8 cellular contexts compared by ENCODE assay signal in genomic region chr1:224616761-224617409, GRCh38. TPM values are rescaled to one million over a fixed set of nuclear protein-coding genes. Genes with fewer than 3 reads are reported as not detected.
DNase-seq lines count a peak whose midpoint lies in the region; ATAC-seq lines count a peak whose summit lies in the region.

No MANE protein-coding gene starts in this region.

- WGBS in thymus, result 4% methylated on average over 52 of the region's 52 CpGs

- H3K36me3 Mint-ChIP-seq in activated naive CD4-positive, alpha-beta T cell treated with anti-CD3 and anti-CD28 coated beads, Interleukin-2, amount 10 ng/mL, durations not matched to agents 7 days and 5 days, result peaks cover 4% of the 10 kb centered on the region
- peaks cover 2 to 4% of the 10 kb centered on the region in 2 donors for H3K36me3 Mint-ChIP-seq in activated T-cell treated with anti-CD3 and anti-CD28 coated beads, Interleukin-2, amount 50 U/mL, for 72 hours (ENCODE audit: insufficient read depth in 2 of 2)

- peak overlapping the region; percentile 71 for H3K4me3 ChIP-seq in iPS-18a (ENCODE audit: low read length)
- H3K4me3 ChIP-seq in thymus (ENCODE audit: low read length), result peak overlapping the region; percentile 47
- H3K4me3 ChIP-seq in Karpas-422 (ENCODE audit: low read length), result no peak overlapping the region

- no peak overlapping the region for H2AFZ ChIP-seq in Karpas-422 (ENCODE audit: low read length)

- H3K27ac ChIP-seq in iPS-18a (ENCODE audit: low read length) (no peak overlapping the region), thymus (ENCODE audit: low read depth) (no peak overlapping the region), Karpas-422 (ENCODE audit: low read length) (no peak overlapping the region)

- peak overlapping the region; percentile 4 for H3K9ac ChIP-seq in iPS-18a (ENCODE audit: low read length)
- H3K9ac ChIP-seq in Karpas-422 (ENCODE audit: low read length), result no peak overlapping the region

- peaks cover 28% of the 10 kb centered on the region for H3K4me1 Mint-ChIP-seq in activated naive CD4-positive, alpha-beta T cell treated with anti-CD3 and anti-CD28 coated beads, Interleukin-2, amount 10 ng/mL, durations not matched to agents 7 days and 5 days
- H3K4me1 Mint-ChIP-seq in activated T-cell treated with anti-CD3 and anti-CD28 coated beads, Interleukin-2, amount 50 U/mL, for 72 hours (ENCODE audit: low read depth), result peaks cover 31% of the 10 kb centered on the region

- peaks cover 6% of the 10 kb centered on the region for H3K9me3 Mint-ChIP-seq in activated naive CD4-positive, alpha-beta T cell treated with anti-CD3 and anti-CD28 coated beads, Interleukin-2, amount 10 ng/mL, durations not matched to agents 7 days and 5 days
- H3K9me3 Mint-ChIP-seq in activated T-cell treated with anti-CD3 and anti-CD28 coated beads, Interleukin-2, amount 50 U/mL, for 72 hours, result peaks cover 3 to 4% of the 10 kb centered on the region in 2 donors

- ATAC-seq in activated T-cell treated with anti-CD3 and anti-CD28 coated beads, Interleukin-2, amount 50 U/mL, for 72 hours (replicated peaks in 1 of 2), result no peak
- ATAC-seq in GM21825 (IDR thresholded peaks at IDR 0.05; ENCODE audit: unreplicated experiment), result no peak

- H3K27me3 ChIP-seq in iPS-18a (ENCODE audit: control insufficient read depth, insufficient read depth, low read length) (peaks cover 74% of the 10 kb centered on the region), thymus (ENCODE audit: control insufficient read depth, insufficient read depth) (peaks cover 49% of the 10 kb centered on the region), Karpas-422 (ENCODE audit: low read length) (no peaks in the 10 kb centered on the region)

- H3K4me3 Mint-ChIP-seq in activated naive CD4-positive, alpha-beta T cell treated with anti-CD3 and anti-CD28 coated beads, Interleukin-2, amount 10 ng/mL, durations not matched to agents 7 days and 5 days, result peak overlapping the region; percentile 40
- peak overlapping the region; percentile 87 to 89 for H3K4me3 Mint-ChIP-seq in activated T-cell treated with anti-CD3 and anti-CD28 coated beads, Interleukin-2, amount 50 U/mL, for 72 hours

- CTCF ChIA-PET in activated naive CD4-positive, alpha-beta T cell treated with anti-CD3 and anti-CD28 coated beads, Interleukin-2, amount 10 ng/mL, durations not matched to agents 7 days and 5 days (lab: Charles Lee), result no interaction called here

- peak overlapping the region; percentile 28 for H3K27ac Mint-ChIP-seq in activated naive CD4-positive, alpha-beta T cell treated with anti-CD3 and anti-CD28 coated beads, Interleukin-2, amount 10 ng/mL, durations not matched to agents 7 days and 5 days
- no peak overlapping the region for H3K27ac Mint-ChIP-seq in activated T-cell treated with anti-CD3 and anti-CD28 coated beads, Interleukin-2, amount 50 U/mL, for 72 hours

- no peaks in the 10 kb centered on the region for H3K9me2 ChIP-seq in Karpas-422 (replicated peaks; ENCODE audit: insufficient read depth, low read length)

- H3K27me3 Mint-ChIP-seq in activated naive CD4-positive, alpha-beta T cell treated with anti-CD3 and anti-CD28 coated beads, Interleukin-2, amount 10 ng/mL, durations not matched to agents 7 days and 5 days, result peaks cover 90% of the 10 kb centered on the region
- peaks cover 62% of the 10 kb centered on the region for H3K27me3 Mint-ChIP-seq in activated T-cell treated with anti-CD3 and anti-CD28 coated beads, Interleukin-2, amount 50 U/mL, for 72 hours (ENCODE audit: low read depth)

- H3K36me3 ChIP-seq in iPS-18a (ENCODE audit: control insufficient read depth, low read depth, low read length) (no peaks in the 10 kb centered on the region), thymus (ENCODE audit: control insufficient read depth, insufficient read depth) (no peaks in the 10 kb centered on the region), Karpas-422 (ENCODE audit: insufficient read depth, low read length) (no peaks in the 10 kb centered on the region)

- H4K20me1 ChIP-seq in Karpas-422 (ENCODE audit: insufficient read depth, low read depth, low read length), result no peaks in the 10 kb centered on the region

- H3K79me2 ChIP-seq in Karpas-422 (ENCODE audit: low read length), result no peaks in the 10 kb centered on the region

- H3K9me3 ChIP-seq in iPS-18a (ENCODE audit: control insufficient read depth, low read depth, low read length) (no peaks in the 10 kb centered on the region), thymus (ENCODE audit: control insufficient read depth) (no peaks in the 10 kb centered on the region), Karpas-422 (ENCODE audit: low read length) (no peaks in the 10 kb centered on the region)

- peaks cover 7% of the 10 kb centered on the region for H3K4me1 ChIP-seq in iPS-18a (ENCODE audit: control insufficient read depth, low read depth, low read length)
- peaks cover 4% of the 10 kb centered on the region for H3K4me1 ChIP-seq in thymus (ENCODE audit: control insufficient read depth, insufficient read depth, low read length)
- no peaks in the 10 kb centered on the region for H3K4me1 ChIP-seq in Karpas-422 (ENCODE audit: low read length)

- H3K4me2 ChIP-seq in Karpas-422 (ENCODE audit: low read depth, low read length, poor library complexity, severe bottlenecking), result no peak overlapping the region

- DNase-seq in activated naive CD4-positive, alpha-beta T cell treated with anti-CD3 and anti-CD28 coated beads, Interleukin-2, amount 10 ng/mL, durations not matched to agents 7 days and 5 days, result peak; percentile 23
- no peak for DNase-seq in activated naive CD4-positive, alpha-beta T cell treated with anti-CD3 and anti-CD28 coated beads, Interleukin-2, amount 50 U/mL, for 16 hours
- peak in 1 of 2 donors; percentile 18 for DNase-seq in activated T-cell treated with anti-CD3 and anti-CD28 coated beads, Interleukin-2, amount 50 U/mL, for 72 hours
- DNase-seq in Karpas-422, result no peak
- no peak for DNase-seq in MV-4-11 (lab: John Stamatoyannopoulos, UW)

RNA-seq across cellular contexts. Expression of gene CNIH3, which starts 0.8 kb away (rescaled TPM):
- total RNA-seq in activated T-cell treated with anti-CD3 and anti-CD28 coated beads, Interleukin-2, amount 50 U/mL, for 72 hours, result 1 to 10 TPM in 1 of 2 donors, under 1 TPM in 1; 0.62 to 1.4 TPM
- 2.2 TPM for polyA plus RNA-seq in thymus
- total RNA-seq in Karpas-422 (2014; rRNA removed; shearing (Covaris generic); ENCODE audit: low replicate concordance), result 1.3 and 4.7 TPM in 2 replicates
